In the genomic region with DNA sequence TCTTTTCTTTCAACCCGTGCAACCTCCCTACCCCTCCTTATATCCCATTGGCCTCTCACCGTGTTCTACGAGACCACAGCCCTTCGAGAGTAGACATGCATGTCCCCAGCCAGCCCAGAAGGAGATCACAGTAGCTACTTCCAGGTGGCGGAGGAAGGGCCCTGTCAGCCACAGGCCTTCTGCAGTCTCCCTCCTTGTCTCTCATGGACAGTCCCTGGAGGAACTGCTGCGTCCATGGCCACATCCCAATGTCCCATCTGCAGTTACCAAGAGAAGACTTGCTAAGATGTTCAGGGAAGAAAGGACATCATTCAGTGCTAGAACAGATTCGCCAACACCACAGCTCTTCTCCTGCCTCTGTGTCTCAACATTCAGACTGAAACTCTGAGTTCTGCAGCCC, we compare ENCODE assay signal across 16 cellular contexts.
"Had no signal": no experiment of that assay in that cellular context is flagged by ENCODE, and none has a peak within 500 bp of the region (broad histone marks: within the 10 kb centered on the region; RNA-seq: fewer than 3 reads in every experiment).

No MANE protein-coding gene starts in this region.

- H3K4me3 ChIP-seq: body of pancreas, prostate gland, suprapubic skin, upper lobe of right lung had no signal

- H3K9me3 ChIP-seq: body of pancreas, prostate gland, suprapubic skin, upper lobe of right lung had no signal

- H3K27ac ChIP-seq: prostate gland had no signal

- H3K36me3 ChIP-seq: prostate gland, suprapubic skin, upper lobe of right lung had no signal

- H3K27me3 ChIP-seq: body of pancreas, suprapubic skin, upper lobe of right lung had no signal

- DNase-seq: activated CD4-positive, alpha-beta T cell treated with anti-CD3 and anti-CD28 coated beads for 1 hour; activated CD4-positive, alpha-beta T cell treated with anti-CD3 and anti-CD28 coated beads, Interleukin-2, amount 50 U/mL, for 1 hour; activated CD8-positive, alpha-beta T cell treated with anti-CD3 and anti-CD28 coated beads, Interleukin-2, amount 10 ng/mL, durations not matched to agents 7 days and 5 days; activated gamma-delta T cell; activated naive CD4-positive, alpha-beta T cell treated with anti-CD3 and anti-CD28 coated beads, Interleukin-2, amount 50 U/mL, for 16 hours; activated naive CD8-positive, alpha-beta T cell treated with anti-CD3 and anti-CD28 coated beads, Interleukin-2, amount 50 U/mL, for 24 hours; body of pancreas; effector memory CD8-positive, alpha-beta T cell; glutamatergic neuron; kidney glomerular epithelial cell; naive thymus-derived CD4-positive, alpha-beta T cell; stimulated activated CD4-positive, alpha-beta T cell treated with anti-CD3 and anti-CD28 coated beads, Interleukin-4, amount 100 ng/mL, for 4 hours; T-cell; upper lobe of right lung had no signal

- H3K4me1 ChIP-seq: body of pancreas, prostate gland had no signal

- ATAC-seq: activated CD8-positive, alpha-beta T cell treated with anti-CD3 and anti-CD28 coated beads, Interleukin-2, amount 10 ng/mL, durations not matched to agents 7 days and 5 days; activated naive CD8-positive, alpha-beta T cell treated with anti-CD3 and anti-CD28 coated beads, Interleukin-2, amount 50 U/mL, for 24 hours; body of pancreas; effector memory CD8-positive, alpha-beta T cell; naive thymus-derived CD4-positive, alpha-beta T cell; T-cell; upper lobe of right lung had no signal
